Comparison of ENCODE assay signal across 8 cellular contexts in genomic region chr11:45145421-45146071, GRCh38. TPM values are rescaled to one million over a fixed set of nuclear protein-coding genes. Genes with fewer than 3 reads are reported as not detected.
DNase-seq lines count a peak whose midpoint lies in the region; ATAC-seq and TF ChIP-seq lines count a peak whose summit lies in the region.

No MANE protein-coding gene starts in this region.

- H3K9me3 Mint-ChIP-seq in CD14-positive monocyte (peaks cover 0 to 8% (median 0%) of the 10 kb centered on the region in 7 donors), brain (peaks cover 0 to 9% (median 3%) of the 10 kb centered on the region in 5 experiments)
- H3K9me3 Mint-ChIP-seq in stimulated activated memory B cell treated with anti-CD40 and anti-IgM and Interleukin-4, amounts not matched to agents 10 μg/mL and 1 μg/mL and 100 μg/mL, for 72 hours = no peaks in the 10 kb centered on the region

- peak overlapping the region; percentile 84 to 92 for H3K4me3 Mint-ChIP-seq in CD14-positive monocyte
- peak overlapping the region; percentile 89 to 97 (median 94) for H3K4me3 Mint-ChIP-seq in brain
- H3K4me3 Mint-ChIP-seq in stimulated activated memory B cell treated with anti-CD40 and anti-IgM and Interleukin-4, amounts not matched to agents 10 μg/mL and 1 μg/mL and 100 μg/mL, for 72 hours = peak overlapping the region; percentile 97

- ATAC-seq in stimulated activated memory B cell treated with anti-CD40 and anti-IgM and Interleukin-4, amounts not matched to agents 10 μg/mL and 1 μg/mL and 100 μg/mL, for 72 hours = no peak
- ATAC-seq in GM19035 (IDR thresholded peaks at IDR 0.05; ENCODE audit: unreplicated experiment) = no peak
- ATAC-seq in activated CD4-positive, CD25-positive, alpha-beta regulatory T cell treated with anti-CD3 and anti-CD28 coated beads, Interleukin-2, amount 50 U/mL, for 24 hours = no peak

- DNase-seq in CD14-positive monocyte (ENCODE audit: low spot score) (no peak), M059J (ENCODE audit: low read depth) (peak; percentile 46), islet precursor cell (peak; percentile 84), GOT3 (lab: John Stamatoyannopoulos, UW) (no peak)

- intact Hi-C loops in CD14-positive monocyte (cut with micrococcal nuclease) = no loop called here

- H3K36me3 Mint-ChIP-seq in CD14-positive monocyte = peaks cover 0 to 2% of the 10 kb centered on the region in 2 donors
- H3K36me3 Mint-ChIP-seq in brain = peaks cover 16% of the 10 kb centered on the region
- H3K36me3 Mint-ChIP-seq in stimulated activated memory B cell treated with anti-CD40 and anti-IgM and Interleukin-4, amounts not matched to agents 10 μg/mL and 1 μg/mL and 100 μg/mL, for 72 hours = no peaks in the 10 kb centered on the region

- H3K27me3 Mint-ChIP-seq in CD14-positive monocyte (ENCODE audit: low read depth in 3 of 3) (peaks cover 34 to 46% (median 39%) of the 10 kb centered on the region in 3 donors), brain (peaks cover 43% of the 10 kb centered on the region)
- H3K27me3 Mint-ChIP-seq in stimulated activated memory B cell treated with anti-CD40 and anti-IgM and Interleukin-4, amounts not matched to agents 10 μg/mL and 1 μg/mL and 100 μg/mL, for 72 hours = no peaks in the 10 kb centered on the region

- TF ChIP-seq CTCF in CD14-positive monocyte (IDR thresholded peaks at IDR 0.05) (no peak), brain (conservative IDR thresholded peaks at IDR 0.05) (no peak)

- peaks cover 27% of the 10 kb centered on the region for H3K4me1 Mint-ChIP-seq in CD14-positive monocyte
- H3K4me1 Mint-ChIP-seq in brain = peaks cover 40% of the 10 kb centered on the region
- peaks cover 53% of the 10 kb centered on the region for H3K4me1 Mint-ChIP-seq in stimulated activated memory B cell treated with anti-CD40 and anti-IgM and Interleukin-4, amounts not matched to agents 10 μg/mL and 1 μg/mL and 100 μg/mL, for 72 hours

- H3K27ac Mint-ChIP-seq in CD14-positive monocyte = peak overlapping the region; percentile 51 to 87 (median 82)
- H3K27ac Mint-ChIP-seq in brain = peak overlapping the region; percentile 90 to 98 (median 97)
- H3K27ac Mint-ChIP-seq in stimulated activated memory B cell treated with anti-CD40 and anti-IgM and Interleukin-4, amounts not matched to agents 10 μg/mL and 1 μg/mL and 100 μg/mL, for 72 hours = peak overlapping the region; percentile 99

RNA-seq across cellular contexts. Expression of gene PRDM11, which starts 0.9 kb away (rescaled TPM):
- polyA plus RNA-seq in CD14-positive monocyte (under 1 TPM in 1 of 2 donors, not detected in 1; 0.48 TPM), brain (ENCODE audit: insufficient read depth, low read depth, low replicate concordance) (4.2 TPM)
- 3.5 and 6.1 TPM in 2 replicates for total RNA-seq in M059J (2014; rRNA removed; shearing (Covaris generic))

Comparison
In these comparisons a context has a peak if more than half of its experiments do, and no peak if none do; other contexts are left out.
1. DNase-seq: peak in M059J (single experiment) and islet precursor cell (single experiment); none in CD14-positive monocyte (single experiment) and GOT3 (single experiment).
2. Peak in every context shown above with its lines, with median percentiles within 50 percentile points of each other: H3K27ac Mint-ChIP-seq and H3K4me3 Mint-ChIP-seq.